ENCODE assay signal across 9 cellular contexts in genomic region chr1:153776971-153777370, GRCh38. TPM values are rescaled to one million over a fixed set of nuclear protein-coding genes. Genes with fewer than 3 reads are reported as not detected.
A peak's percentile ranks its signal among the peaks of the same experiment; 100 is the strongest.
DNase-seq lines count a peak whose midpoint lies in the region; ATAC-seq, FAIRE-seq and TF ChIP-seq lines count a peak whose summit lies in the region.
"Had no signal": no experiment of that assay in that cellular context is flagged by ENCODE, and none has a peak within 500 bp of the region (broad histone marks: within the 10 kb centered on the region; RNA-seq: fewer than 3 reads in every experiment).

No MANE protein-coding gene starts in this region.

- no peak for FAIRE-seq in H1 (lab: Jason Lieb, UNC)

- no peak for ATAC-seq in CD4-positive, CD25-positive, alpha-beta regulatory T cell (ENCODE audit: low read depth in 2 of 2)
- ATAC-seq in GM19455 (IDR thresholded peaks at IDR 0.05; ENCODE audit: unreplicated experiment) (no peak), GM19463 (IDR thresholded peaks at IDR 0.05; ENCODE audit: unreplicated experiment) (no peak)

- no peak overlapping the region for H2AFZ ChIP-seq in Loucy (ENCODE audit: low read length)
- no peak overlapping the region for H2AFZ ChIP-seq in H1 (ENCODE audit: low read length)

- no peaks in the 10 kb centered on the region for H3K27me3 Mint-ChIP-seq in CD4-positive, CD25-positive, alpha-beta regulatory T cell
- H3K27me3 Mint-ChIP-seq in neural crest cell (ENCODE audit: low read depth) = peaks cover 11% of the 10 kb centered on the region

- H3K9me2 ChIP-seq in Loucy (replicated peaks; ENCODE audit: low read depth, low read length) = no peaks in the 10 kb centered on the region

- CTCF ChIA-PET in H1 (lab: Charles Lee; ENCODE audit: partially characterized antibody) = interaction anchor here (0.7 to 2.7 kb wide), 2 partner anchors 21 to 101 kb away, joined by 4 to 12 read pairs; no protein-coding TSS in a partner anchor

- H3K4me3 ChIP-seq in CD4-positive, CD25-positive, alpha-beta regulatory T cell (ENCODE audit: low read depth, low read length) = no peak overlapping the region
- no peak overlapping the region for H3K4me3 ChIP-seq in Loucy (ENCODE audit: low read length, poor library complexity, severe bottlenecking)
- H3K4me3 ChIP-seq in H1 (ENCODE audit: extremely low read depth in 1 of 4, insufficient read depth in 2 of 4, low read depth in 3 of 4, low read length in 4 of 4) = no peak overlapping the region

- H3K27me3 ChIP-seq in CD4-positive, CD25-positive, alpha-beta regulatory T cell (ENCODE audit: control insufficient read depth, insufficient read depth, low read length) = no peaks in the 10 kb centered on the region
- H3K27me3 ChIP-seq in Loucy (ENCODE audit: insufficient read depth, low read length, poor library complexity, severe bottlenecking) (no peaks in the 10 kb centered on the region), H1 (replicated peaks in 1 of 4; ENCODE audit: control insufficient read depth in 3 of 4, extremely low read depth in 1 of 4, insufficient read depth in 3 of 4, low read length in 3 of 4) (no peaks in the 10 kb centered on the region; a peak in 1 of 7 replicates)

- 0 out of 2 replicates have a peak overlapping the region, but pooled peaks have one; percentile 72 for H2BK15ac ChIP-seq in H1 (ENCODE audit: low read length)

- no peak overlapping the region for H3K4ac ChIP-seq in H1 (replicated peaks; ENCODE audit: insufficient read length, low read depth, low read length)

- DNase-seq in CD4-positive, CD25-positive, alpha-beta regulatory T cell = no peak
- no peak for DNase-seq in H1 (ENCODE audit: low read depth in 1 of 2, low spot score in 2 of 2)
- no peak for DNase-seq in neural crest cell (ENCODE audit: low read depth, low spot score)
- no peak for DNase-seq in GM20000 (ENCODE audit: low spot score)
- DNase-seq in KBM-7 = no peak
- DNase-seq: NCI-H526 treated with DMSO at 0.1 percent for 48 hours had no signal

- no peak for TF ChIP-seq CTCF in Loucy (conservative IDR thresholded peaks at IDR 0.05; ENCODE audit: low read length)
- TF ChIP-seq CTCF in H1 (IDR thresholded peaks at IDR 0.05; ENCODE audit: control extremely low read depth in 1 of 3, insufficient read depth in 1 of 3, low read depth in 1 of 3, low read length in 3 of 3) = no peak
- TF ChIP-seq CTCF in neural crest cell (conservative IDR thresholded peaks at IDR 0.05) = no peak
- TF ChIP-seq CTCF in GM20000 (IDR thresholded peaks at IDR 0.05; ENCODE audit: extremely low read depth, missing control alignments) = no peak

- no peak overlapping the region for H2BK120ac ChIP-seq in H1 (replicated peaks; ENCODE audit: low read depth, low read length)

- peaks cover 0 to 25% (median 2%) of the 10 kb centered on the region in 4 donors for H3K4me1 Mint-ChIP-seq in CD4-positive, CD25-positive, alpha-beta regulatory T cell
- peaks cover 17% of the 10 kb centered on the region for H3K4me1 Mint-ChIP-seq in neural crest cell

- H3K4me3 Mint-ChIP-seq in CD4-positive, CD25-positive, alpha-beta regulatory T cell = peak overlapping the region; percentile 78 to 88 (median 86)
- H3K4me3 Mint-ChIP-seq in neural crest cell = peak overlapping the region; percentile 85

- TF ChIP-seq RAD21 in H1 (IDR thresholded peaks at IDR 0.05 in 1 of 2, conservative IDR thresholded peaks at IDR 0.05 in 1 of 2; ENCODE audit: low read depth in 2 of 2, low read length in 2 of 2) = no peak

- peak overlapping the region; percentile 78 for H3K4me2 ChIP-seq in Loucy (ENCODE audit: low read depth, low read length, poor library complexity, severe bottlenecking)
- peak overlapping the region in 1 of 2 experiments; percentile 85; a peak in 1 of 4 replicates for H3K4me2 ChIP-seq in H1 (ENCODE audit: insufficient read depth in 1 of 2, low read depth in 2 of 2, low read length in 2 of 2)

- peak overlapping the region; percentile 60; the same call in 1 of the 2 replicates for H2BK5ac ChIP-seq in H1 (ENCODE audit: low read depth, low read length)

- H3F3A ChIP-seq in Loucy (ENCODE audit: low read depth) = no peaks in the 10 kb centered on the region; the same call in 1 of the 2 replicates

- H3K9me3 Mint-ChIP-seq in CD4-positive, CD25-positive, alpha-beta regulatory T cell = no peaks in the 10 kb centered on the region
- no peaks in the 10 kb centered on the region for H3K9me3 Mint-ChIP-seq in neural crest cell

- H3K4me1 ChIP-seq in CD4-positive, CD25-positive, alpha-beta regulatory T cell (ENCODE audit: control insufficient read depth, insufficient read depth, low read length, poor library complexity, severe bottlenecking) = peaks cover 19% of the 10 kb centered on the region
- H3K4me1 ChIP-seq in Loucy (ENCODE audit: insufficient read depth, low read length, poor library complexity, severe bottlenecking) (no peaks in the 10 kb centered on the region), H1 (replicated peaks in 1 of 4; ENCODE audit: control insufficient read depth in 3 of 4, insufficient read depth in 4 of 4, low read length in 3 of 4) (peaks cover 0 to 17% (median 11%) of the 10 kb centered on the region in 4 experiments; a peak in 6 of 7 replicates)

- H3K14ac ChIP-seq in H1 (ENCODE audit: insufficient read length) = no peak overlapping the region

- in situ Hi-C loops in KBM-7 (cut with MboI; ENCODE audit: low pct_unique_long_range_greater_than_20kb, low sequenced_read_pairs) = loop anchor here (10.0 kb wide), 1 partner anchor 272 kb away; no protein-coding TSS in a partner anchor

- no peaks in the 10 kb centered on the region for H3K36me3 Mint-ChIP-seq in CD4-positive, CD25-positive, alpha-beta regulatory T cell
- no peaks in the 10 kb centered on the region for H3K36me3 Mint-ChIP-seq in neural crest cell (ENCODE audit: low read depth)

- 0 out of 2 replicates have a peak overlapping the region, but pooled peaks have one; percentile 6 for H2AK5ac ChIP-seq in H1 (ENCODE audit: low read depth, low read length)

- H4K20me1 ChIP-seq in Loucy (ENCODE audit: insufficient read depth, low read length, poor library complexity, severe bottlenecking) (no peaks in the 10 kb centered on the region), H1 (replicated peaks in 1 of 2; ENCODE audit: control insufficient read depth in 1 of 2, insufficient read depth in 2 of 2, low read length in 2 of 2) (no peaks in the 10 kb centered on the region)

- H3K18ac ChIP-seq in H1 (ENCODE audit: extremely low read depth, low read length) = no peak overlapping the region; the same call in 1 of the 2 replicates

- peaks cover 5% of the 10 kb centered on the region; the same call in 1 of the 2 replicates for H3K79me1 ChIP-seq in H1 (ENCODE audit: low read depth, low read length)

- H2BK20ac ChIP-seq in H1 (ENCODE audit: low read length) = no peak overlapping the region; the same call in 1 of the 2 replicates

- H3K79me2 ChIP-seq in Loucy (ENCODE audit: insufficient read depth, low read length) (no peaks in the 10 kb centered on the region), H1 (ENCODE audit: control insufficient read depth in 1 of 2, insufficient read depth in 2 of 2, low read length in 2 of 2) (no peaks in the 10 kb centered on the region; a peak in 1 of 4 replicates)

- peaks cover 11% of the 10 kb centered on the region for H3K23me2 ChIP-seq in H1 (ENCODE audit: low read depth, low read length)

- WGBS in H1 (ENCODE audit: extremely low coverage in 1 of 2, insufficient coverage in 1 of 2, insufficient read length in 1 of 2, insufficient replicate concordance in 2 of 2, low coverage in 1 of 2, low lambda C conversion rate in 2 of 2, missing lambda C conversion rate in 1 of 2), 2 experiments = 92% methylated on average over 8 of the region's 8 CpGs; no CpG with 5 or more reads in 1 of the 2 experiments

- H3K27ac Mint-ChIP-seq in CD4-positive, CD25-positive, alpha-beta regulatory T cell = peak overlapping the region in 2 of 3 donors; percentile 44 to 60
- H3K27ac Mint-ChIP-seq in neural crest cell (ENCODE audit: unreplicated experiment) = peak overlapping the region; percentile 65

- H3K9ac ChIP-seq in Loucy (ENCODE audit: low read depth, low read length, poor library complexity, severe bottlenecking) (no peak overlapping the region), H1 (replicated peaks in 1 of 4; ENCODE audit: extremely low read depth in 1 of 4, low read depth in 3 of 4, low read length in 3 of 4) (no peak overlapping the region)

- peaks cover 9% of the 10 kb centered on the region for H3K36me3 ChIP-seq in CD4-positive, CD25-positive, alpha-beta regulatory T cell (ENCODE audit: control insufficient read depth, insufficient read depth, low read length)
- H3K36me3 ChIP-seq in Loucy (ENCODE audit: insufficient read depth, low read length) = peaks cover 12% of the 10 kb centered on the region; the same call in 1 of the 2 replicates
- peaks cover 6 to 14% (median 11%) of the 10 kb centered on the region in 4 experiments; a peak in 4 of 8 replicates for H3K36me3 ChIP-seq in H1 (ENCODE audit: control insufficient read depth in 2 of 4, insufficient read depth in 4 of 4, low read length in 3 of 4)

- H3K9me3 ChIP-seq in CD4-positive, CD25-positive, alpha-beta regulatory T cell (ENCODE audit: control insufficient read depth in 2 of 2, low read length in 2 of 2) = no peaks in the 10 kb centered on the region
- H3K9me3 ChIP-seq in Loucy (ENCODE audit: insufficient read depth, low read depth, low read length) (no peaks in the 10 kb centered on the region), H1 (ENCODE audit: insufficient read depth in 2 of 2, low read depth in 1 of 2, low read length in 1 of 2) (no peaks in the 10 kb centered on the region)

- H3K27ac ChIP-seq in CD4-positive, CD25-positive, alpha-beta regulatory T cell (ENCODE audit: insufficient read depth, low read length, poor library complexity, severe bottlenecking) = no peak overlapping the region
- no peak overlapping the region for H3K27ac ChIP-seq in H1 (ENCODE audit: low read depth, low read length)

- TF ChIP-seq EP300 in H1 (IDR thresholded peaks at IDR 0.05; ENCODE audit: borderline replicate concordance in 1 of 2, low read depth in 2 of 2, low read length in 2 of 2) = no peak

- no peak overlapping the region for H4K5ac ChIP-seq in H1 (ENCODE audit: insufficient read length, low read depth, low read length)

- no peak overlapping the region for H3K23ac ChIP-seq in H1 (ENCODE audit: insufficient read length)

- TF ChIP-seq POLR2A in H1 (IDR thresholded peaks at IDR 0.05; ENCODE audit: control extremely low read depth in 1 of 2, low read depth in 2 of 2, low read length in 2 of 2) = no peak

- no peak overlapping the region for H3K56ac ChIP-seq in H1 (replicated peaks; ENCODE audit: insufficient read length, low read depth, low read length)

- POLR2A ChIA-PET in H1 (lab: Charles Lee; ENCODE audit: partially characterized antibody) = interaction anchor here (1.0 to 6.3 kb wide), 13 partner anchors 9 to 215 kb away, joined by 3 to 53 read pairs (median 5); partner anchors contain the start of genes CREB3L4, CRTC2, JTB and RPS27

- no peak overlapping the region for H4K91ac ChIP-seq in H1 (replicated peaks; ENCODE audit: insufficient read length, low read length)

- H4K8ac ChIP-seq in H1 (ENCODE audit: extremely low read depth, insufficient read depth, low read length) = no peak overlapping the region

- H2BK12ac ChIP-seq in H1 (ENCODE audit: low read depth, low read length) = peak overlapping the region; percentile 84; the same call in 1 of the 2 replicates

RNA-seq across cellular contexts. Expression of gene SLC27A3, which starts 1.8 kb away (rescaled TPM):
- 8.3 TPM for total RNA-seq in CD4-positive, CD25-positive, alpha-beta regulatory T cell
- 1 to 10 TPM; 5.4 to 8.3 (median 5.9) TPM for polyA plus RNA-seq in CD4-positive, CD25-positive, alpha-beta regulatory T cell
- 29.4 and 39.1 TPM in 2 replicates for total RNA-seq in H1 (2021; fragmentation: NEBNext Ultra II Directional; extraction: Animal tissue kit (Norgen Biotek cat#: 25700))
- polyA plus RNA-seq in H1 (2011; rRNA removed) = 40.1 and 51.2 TPM in 2 replicates
- polyA plus RNA-seq in H1 (2011; cell fraction: cytosol; rRNA removed) = 44.7 TPM
- polyA plus RNA-seq in H1 (2011; cell fraction: nucleus; rRNA removed) = 133 TPM
- 42.0 to 62.3 TPM (median 55.1 TPM) in 4 replicates for polyA plus RNA-seq in H1 (2012, experiment 1 of 2)
- 50.1 TPM for polyA plus RNA-seq in H1 (2012, experiment 2 of 2)
- 44.3 TPM for polyA plus RNA-seq in H1 (2013, experiment 1 of 2)
- 41.0 TPM for polyA plus RNA-seq in H1 (2013, experiment 2 of 2)
- 56.9 and 65.2 TPM in 2 replicates for polyA minus RNA-seq in H1 (2011; rRNA and poly(A)+ RNA removed)
- 30.4 TPM for polyA minus RNA-seq in H1 (2011; cell fraction: cytosol; rRNA and poly(A)+ RNA removed)
- 19.4 TPM for polyA minus RNA-seq in H1 (2011; cell fraction: nucleus; rRNA and poly(A)+ RNA removed)
- total RNA-seq in neural crest cell = 16.8 and 18.1 TPM in 2 replicates

RNA-seq across cellular contexts. Expression of gene INTS3, which starts 49.1 kb away (rescaled TPM):
- total RNA-seq in CD4-positive, CD25-positive, alpha-beta regulatory T cell = 39.5 TPM
- polyA plus RNA-seq in CD4-positive, CD25-positive, alpha-beta regulatory T cell = 1 to 10 TPM; 6.9 to 9.4 (median 8.1) TPM
- 63.2 and 66.8 TPM in 2 replicates for total RNA-seq in H1 (2021; fragmentation: NEBNext Ultra II Directional; extraction: Animal tissue kit (Norgen Biotek cat#: 25700))
- polyA plus RNA-seq in H1 (2011; rRNA removed) = 86.9 and 93.2 TPM in 2 replicates
- polyA plus RNA-seq in H1 (2011; cell fraction: cytosol; rRNA removed) = 46.3 TPM
- 184 TPM for polyA plus RNA-seq in H1 (2011; cell fraction: nucleus; rRNA removed)
- polyA plus RNA-seq in H1 (2012, experiment 1 of 2) = 58.2 to 67.1 TPM (median 62.7 TPM) in 4 replicates
- 30.6 TPM for polyA plus RNA-seq in H1 (2012, experiment 2 of 2)
- polyA plus RNA-seq in H1 (2013, experiment 1 of 2) = 36.2 TPM
- polyA plus RNA-seq in H1 (2013, experiment 2 of 2) = 32.5 TPM
- polyA minus RNA-seq in H1 (2011; rRNA and poly(A)+ RNA removed) = 87.6 and 105 TPM in 2 replicates
- 33.4 TPM for polyA minus RNA-seq in H1 (2011; cell fraction: cytosol; rRNA and poly(A)+ RNA removed)
- 71.9 TPM for polyA minus RNA-seq in H1 (2011; cell fraction: nucleus; rRNA and poly(A)+ RNA removed)
- 78.4 and 79.2 TPM in 2 replicates for total RNA-seq in neural crest cell
